In the genomic region with DNA sequence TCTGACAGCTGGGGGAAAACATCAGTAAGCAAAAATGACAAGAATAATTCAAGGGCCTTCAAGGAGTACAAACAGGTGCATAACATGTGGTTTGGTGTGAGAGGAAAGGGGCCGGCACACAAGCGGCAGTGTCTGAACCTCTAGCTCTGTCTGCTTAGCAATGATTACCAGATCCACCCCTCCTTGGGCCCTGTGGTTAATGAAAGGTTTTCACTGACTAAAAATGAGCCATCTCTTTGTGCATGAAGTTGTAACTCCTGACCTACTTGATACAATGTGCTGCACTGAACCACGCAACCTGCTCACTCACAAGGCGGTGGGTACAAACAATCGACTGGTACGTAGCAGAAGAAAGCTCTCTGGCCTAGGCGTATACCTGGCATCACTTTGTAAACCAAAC, we compare ENCODE assay signal across 8 cellular contexts. TPM values are rescaled to one million over a fixed set of nuclear protein-coding genes. Genes with fewer than 3 reads are reported as not detected.
DNase-seq lines count a peak whose midpoint lies in the region; ATAC-seq and TF ChIP-seq lines count a peak whose summit lies in the region.

No MANE protein-coding gene starts in this region.

- H3K27me3 ChIP-seq in CD4-positive, alpha-beta T cell (ENCODE audit: control insufficient read depth, insufficient read depth, low read length) = no peaks in the 10 kb centered on the region

- CTCF ChIA-PET in CD4-positive, alpha-beta T cell (lab: Charles Lee) = interaction anchor here (0.9 to 4.6 kb wide), 7 partner anchors 10 to 179 kb away, joined by 3 to 19 read pairs (median 5); a partner anchor contains a TSS

- peaks cover 77% of the 10 kb centered on the region for H3K4me1 Mint-ChIP-seq in CD4-positive, alpha-beta T cell (ENCODE audit: low read depth)
- no peaks in the 10 kb centered on the region for H3K4me1 Mint-ChIP-seq in osteocyte (ENCODE audit: unreplicated experiment)

- TF ChIP-seq CTCF in CD4-positive, alpha-beta T cell (IDR thresholded peaks at IDR 0.05) = no peak
- no peak for TF ChIP-seq CTCF in osteocyte (IDR thresholded peaks at IDR 0.05)

- no peaks in the 10 kb centered on the region for H3K27me3 Mint-ChIP-seq in CD4-positive, alpha-beta T cell
- H3K27me3 Mint-ChIP-seq in osteocyte (ENCODE audit: unreplicated experiment) = no peaks in the 10 kb centered on the region

- DNase-seq in CD4-positive, alpha-beta T cell = peak; percentile 25 to 65 (median 48)
- peak; percentile 80 for DNase-seq in NAMALWA (ENCODE audit: low spot score)
- peak; percentile 83 for DNase-seq in activated effector memory CD4-positive, alpha-beta T cell treated with anti-CD3 and anti-CD28 coated beads, Interleukin-2, amount 50 U/mL, for 16 hours
- DNase-seq in stimulated activated CD8-positive, alpha-beta memory T cell treated with anti-CD3 and anti-CD28 coated beads, Interleukin-15, amount 100 ng/mL, for 48 hours (ENCODE audit: low read depth in 2 of 2) = peak; percentile 47 to 55
- no peak for DNase-seq in osteocyte (ENCODE audit: extremely low spot score, unreplicated experiment)
- DNase-seq in DMS53 (lab: John Stamatoyannopoulos, UW) = no peak
- no peak for DNase-seq in AML-193 (lab: John Stamatoyannopoulos, UW)

- POLR2A ChIA-PET in CD4-positive, alpha-beta T cell (lab: Charles Lee) = interaction anchor here (0.6 to 6.9 kb wide), 10 partner anchors 10 to 147 kb away, joined by 3 to 218 read pairs (median 12); a partner anchor contains a TSS

- peaks cover 65% of the 10 kb centered on the region for H3K36me3 Mint-ChIP-seq in CD4-positive, alpha-beta T cell (ENCODE audit: low read depth)
- no peaks in the 10 kb centered on the region for H3K36me3 Mint-ChIP-seq in osteocyte (ENCODE audit: unreplicated experiment)

- H3K27ac Mint-ChIP-seq in CD4-positive, alpha-beta T cell = peak overlapping the region; percentile 97
- no peak overlapping the region for H3K27ac Mint-ChIP-seq in osteocyte (ENCODE audit: unreplicated experiment)

- peak overlapping the region; percentile 94 for H3K27ac ChIP-seq in CD4-positive, alpha-beta T cell (ENCODE audit: low read depth, low read length)

- H3K4me3 Mint-ChIP-seq in CD4-positive, alpha-beta T cell = peak overlapping the region; percentile 72
- H3K4me3 Mint-ChIP-seq in osteocyte (ENCODE audit: unreplicated experiment) = no peak overlapping the region

- H3K9me3 Mint-ChIP-seq in CD4-positive, alpha-beta T cell = no peaks in the 10 kb centered on the region
- H3K9me3 Mint-ChIP-seq in osteocyte (ENCODE audit: unreplicated experiment) = no peaks in the 10 kb centered on the region

- ATAC-seq in CD4-positive, alpha-beta T cell (ENCODE audit: poor library complexity) = peak; percentile 76
- peak; percentile 76 for ATAC-seq in GM21529 (IDR thresholded peaks at IDR 0.05; ENCODE audit: unreplicated experiment)

- H3K9me3 ChIP-seq in CD4-positive, alpha-beta T cell (ENCODE audit: control insufficient read depth, low read length) = no peaks in the 10 kb centered on the region

- intact Hi-C loops in CD4-positive, alpha-beta T cell (cut with DNase I, micrococcal nuclease) = loop anchor here (1.0 to 10.0 kb wide), 4 partner anchors 9 to 66 kb away; no protein-coding TSS in a partner anchor

RNA-seq across cellular contexts. Expression of a gene that starts 15.1 kb away (rescaled TPM):
- 10 to 100 TPM; 23.2 to 26.5 TPM for total RNA-seq in CD4-positive, alpha-beta T cell
- total RNA-seq in osteocyte = 2.7 TPM in 2 replicates

RNA-seq across cellular contexts. Expression of a gene that starts 39.7 kb away (rescaled TPM):
- total RNA-seq in CD4-positive, alpha-beta T cell = 100 to 1,000 TPM; 178 to 187 TPM
- 50.5 and 58.0 TPM in 2 replicates for total RNA-seq in osteocyte

RNA-seq across cellular contexts. Expression of a gene that starts 41.0 kb away (rescaled TPM):
- 10 to 100 TPM; 44.0 to 46.8 TPM for total RNA-seq in CD4-positive, alpha-beta T cell
- 60.0 and 62.0 TPM in 2 replicates for total RNA-seq in osteocyte

Comparison
In these comparisons a context has a peak if more than half of its experiments do, and no peak if none do; other contexts are left out.
1. DNase-seq: peak in CD4-positive, alpha-beta T cell (10 of 10), NAMALWA (single experiment), activated effector memory CD4-positive, alpha-beta T cell treated with anti-CD3 and anti-CD28 coated beads, Interleukin-2, amount 50 U/mL, for 16 hours (single experiment) and stimulated activated CD8-positive, alpha-beta memory T cell treated with anti-CD3 and anti-CD28 coated beads, Interleukin-15, amount 100 ng/mL, for 48 hours (2 of 2); none in osteocyte (single experiment), DMS53 (single experiment) and AML-193 (0 of 2).